ENCODE assay signal across 8 cellular contexts in the genomic region with DNA sequence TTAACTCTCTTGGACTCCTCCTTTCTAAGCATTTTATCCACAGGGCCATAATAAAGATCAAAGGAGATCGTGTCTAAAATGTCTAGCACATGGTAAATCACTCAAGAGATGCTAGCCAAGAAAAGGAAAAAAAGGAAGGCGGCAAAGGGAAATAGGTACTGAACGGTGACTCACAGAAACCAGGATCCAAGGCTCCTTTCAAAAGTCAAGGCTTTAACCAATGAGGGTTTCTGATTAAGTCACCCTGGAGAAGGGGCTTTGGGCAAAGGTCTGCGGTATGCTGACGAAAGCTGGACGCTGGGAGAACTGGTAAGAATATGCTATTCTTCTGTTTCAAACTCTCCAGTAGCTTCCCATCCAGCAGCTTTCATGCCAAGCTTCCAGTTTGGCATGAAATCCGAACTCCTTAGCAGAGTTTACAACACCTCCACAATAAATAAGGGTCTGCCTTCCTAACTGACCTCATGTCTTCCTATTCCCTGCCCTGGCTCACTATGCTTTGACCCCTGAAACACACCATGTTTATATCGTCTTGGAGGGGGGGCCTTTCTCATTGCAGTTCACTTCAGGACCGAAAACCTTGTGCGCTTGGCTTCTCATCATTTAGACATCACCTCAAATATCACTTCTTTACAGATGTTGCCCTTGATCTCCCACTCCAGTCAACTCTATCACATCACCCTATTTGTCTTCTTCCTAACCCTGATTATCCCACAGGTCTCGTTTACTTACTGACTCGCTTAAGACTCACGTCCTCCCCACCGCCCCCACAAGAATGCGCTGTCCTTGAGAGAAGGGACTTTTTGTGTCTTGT. TPM values are rescaled to one million over a fixed set of nuclear protein-coding genes. Genes with fewer than 3 reads are reported as not detected.
DNase-seq lines count a peak whose midpoint lies in the region; ATAC-seq and TF ChIP-seq lines count a peak whose summit lies in the region.

No MANE protein-coding gene starts in this region.

- H3F3A ChIP-seq in GM23248 (ENCODE audit: insufficient read depth) = peaks cover 31% of the 10 kb centered on the region
- no peaks in the 10 kb centered on the region for H3F3A ChIP-seq in PC-3 (ENCODE audit: low read length, unreplicated experiment)

- peak overlapping the region; percentile 79 for H3K9ac ChIP-seq in GM23248
- peak overlapping the region; percentile 91 for H3K9ac ChIP-seq in PC-3 (ENCODE audit: low read length)

- peak overlapping the region; percentile 82 for H3K4me3 ChIP-seq in GM23248
- H3K4me3 ChIP-seq in PC-3 (ENCODE audit: low read length) = peak overlapping the region; percentile 79
- peak overlapping the region; percentile 99 for H3K4me3 ChIP-seq in psoas muscle
- peak overlapping the region; percentile 43 to 49 for H3K4me3 ChIP-seq in aorta (ENCODE audit: low read length in 2 of 2)

- 5% methylated on average over 15 of the region's 15 CpGs for WGBS in GM23248 (ENCODE audit: low coverage in 1 of 2, low lambda C conversion rate in 2 of 2, missing lambda C conversion rate in 2 of 2), 2 experiments
- WGBS in psoas muscle, 3 donors = 16 to 19% (median 17%) methylated on average over 15 of the region's 15 CpGs
- WGBS in aorta, 2 donors = 16 to 27% methylated on average over 15 of the region's 15 CpGs

- TF ChIP-seq CTCF in C4-2B (conservative IDR thresholded peaks at IDR 0.05) (peak; percentile 17; the same call in 1 of the 2 replicates), PC-3 (conservative IDR thresholded peaks at IDR 0.05; ENCODE audit: low read depth, low read length) (no peak), psoas muscle (IDR thresholded peaks at IDR 0.05) (no peak)

- ATAC-seq in PC-3 (peak; percentile 69), psoas muscle (peak; percentile 21 to 46 (median 41)), aorta (ENCODE audit: low FRiP score) (peak; percentile 45)

- DNase-seq in GM23248 = peak; percentile 84
- DNase-seq in PC-3 = peak; percentile 94
- DNase-seq in activated gamma-delta T cell treated with anti-CD3 and anti-CD28 coated beads, Interleukin-2, amount 50 U/mL, for 16 hours (ENCODE audit: low read depth) = peak; percentile 60
- peak; percentile 40 for DNase-seq in globus pallidus (ENCODE audit: low spot score)
- no peak for DNase-seq in psoas muscle
- DNase-seq in aorta = peak in 1 of 2 donors; percentile 81
- no peak for DNase-seq in cortex of kidney (lab: John Stamatoyannopoulos, UW)

- H4K20me1 ChIP-seq in GM23248 (ENCODE audit: insufficient read depth) = peaks cover 8% of the 10 kb centered on the region
- peaks cover 47% of the 10 kb centered on the region for H4K20me1 ChIP-seq in PC-3 (ENCODE audit: low read length)

- H3K9me3 ChIP-seq in GM23248 (ENCODE audit: low read depth) (no peaks in the 10 kb centered on the region), PC-3 (ENCODE audit: low read length) (no peaks in the 10 kb centered on the region), psoas muscle (no peaks in the 10 kb centered on the region), aorta (ENCODE audit: control insufficient read depth, low read length) (no peaks in the 10 kb centered on the region)

- intact Hi-C loops in PC-3 (cut with micrococcal nuclease) (loop anchor here (2.0 kb wide), 1 partner anchor 48 kb away; the partner anchor contains the start of gene PABPC1L), psoas muscle (cut with DNase I) (no loop called here), aorta (cut with DNase I) (loop anchor here in 1 of 2 donors (5.0 kb wide), 1 partner anchor 72 kb away; the partner anchor contains the start of gene YWHAB)

- H3K4me2 ChIP-seq in GM23248 (ENCODE audit: unreplicated experiment) (peak overlapping the region; percentile 86), PC-3 (ENCODE audit: low read length) (peak overlapping the region; percentile 93)

- POLR2A ChIA-PET in PC-3 (lab: Charles Lee; ENCODE audit: unreplicated experiment) = interaction anchor here (0.6 to 0.9 kb wide), 3 partner anchors 48 to 314 kb away, joined by 3 to 8 read pairs (median 4); no protein-coding TSS in a partner anchor

- CTCF ChIA-PET in PC-3 (lab: Charles Lee) = interaction anchor here (0.5 to 2.0 kb wide), 3 partner anchors 11 to 92 kb away, joined by 3 to 4 read pairs (median 3); no protein-coding TSS in a partner anchor

- H3K9me2 ChIP-seq in GM23248 (ENCODE audit: insufficient read depth) (no peaks in the 10 kb centered on the region), PC-3 (replicated peaks; ENCODE audit: low read length) (no peaks in the 10 kb centered on the region)

- in situ Hi-C loops in GM23248 (cut with MboI) = no loop called here

- H3K79me2 ChIP-seq in GM23248 (ENCODE audit: insufficient read depth) (peaks cover 53% of the 10 kb centered on the region), PC-3 (ENCODE audit: low read length) (peaks cover 59% of the 10 kb centered on the region)

- H3K4me1 ChIP-seq in GM23248 (ENCODE audit: insufficient read depth) = peaks cover 24% of the 10 kb centered on the region
- H3K4me1 ChIP-seq in PC-3 (ENCODE audit: insufficient read depth, low read length) = peaks cover 47% of the 10 kb centered on the region
- peaks cover 12% of the 10 kb centered on the region for H3K4me1 ChIP-seq in psoas muscle
- H3K4me1 ChIP-seq in aorta (ENCODE audit: control insufficient read depth in 1 of 2, insufficient read depth in 2 of 2, low read length in 2 of 2) = no peaks in the 10 kb centered on the region

- H3K36me3 ChIP-seq in GM23248 (ENCODE audit: low read depth) (peaks cover 6% of the 10 kb centered on the region), PC-3 (ENCODE audit: low read depth, low read length) (peaks cover 36% of the 10 kb centered on the region), psoas muscle (ENCODE audit: insufficient read depth in 1 of 2, low read depth in 1 of 2) (peaks cover 9 to 30% of the 10 kb centered on the region in 2 donors), aorta (ENCODE audit: control insufficient read depth in 1 of 2, insufficient read depth in 2 of 2, low read length in 1 of 2) (peaks cover 0 to 1% of the 10 kb centered on the region in 2 donors)

- H3K27ac ChIP-seq in C4-2B = peak overlapping the region; percentile 86
- peak overlapping the region; percentile 61 for H3K27ac ChIP-seq in GM23248
- peak overlapping the region; percentile 89 for H3K27ac ChIP-seq in PC-3 (ENCODE audit: low read length)
- peak overlapping the region; percentile 86 for H3K27ac ChIP-seq in psoas muscle
- H3K27ac ChIP-seq in aorta (ENCODE audit: low read depth in 1 of 2, low read length in 2 of 2) = no peak overlapping the region

- peak overlapping the region; percentile 73 for H2AFZ ChIP-seq in GM23248
- H2AFZ ChIP-seq in PC-3 (ENCODE audit: low read length) = peak overlapping the region; percentile 60; the same call in 1 of the 2 replicates

- BruUV-seq in PC-3 (replicated peaks; lab: Mats Ljungman, UMichigan) = TSS peak; percentile 57

- H3K27me3 ChIP-seq in GM23248 (replicated peaks; ENCODE audit: insufficient read depth) (no peaks in the 10 kb centered on the region), PC-3 (ENCODE audit: low read length) (no peaks in the 10 kb centered on the region), psoas muscle (ENCODE audit: insufficient read depth in 3 of 3, low read length in 2 of 3) (no peaks in the 10 kb centered on the region), aorta (ENCODE audit: control insufficient read depth in 1 of 2, insufficient read depth in 2 of 2, low read length in 1 of 2) (no peaks in the 10 kb centered on the region)

RNA-seq across cellular contexts. Expression of gene TOMM34, which starts 0.9 kb away (rescaled TPM):
- 53.0 and 63.8 TPM in 2 replicates for total RNA-seq in GM23248 (2014; rRNA removed; shearing (Covaris generic))
- polyA plus RNA-seq in GM23248 (2016; fragmentation: Nextera tagmentation; extraction: Ambion mirVana) (63.4 and 69.9 TPM in 2 replicates), psoas muscle (10 to 100 TPM; 10.4 to 38.0 (median 17.6) TPM), aorta (1 to 10 TPM; 5.1 to 7.9 TPM)
- total RNA-seq in PC-3 (2014; rRNA removed) (103 and 120 TPM in 2 replicates), psoas muscle (10 to 100 TPM in 3 of 4 donors, 1 to 10 TPM in 1; 9.6 to 18.3 (median 14.5) TPM), aorta (10 to 100 TPM; 11.6 to 13.4 TPM)

RNA-seq across cellular contexts. Expression of gene STK4, which starts 7.0 kb away (rescaled TPM):
- 21.9 and 30.4 TPM in 2 replicates for total RNA-seq in GM23248 (2014; rRNA removed; shearing (Covaris generic))
- polyA plus RNA-seq in GM23248 (2016; fragmentation: Nextera tagmentation; extraction: Ambion mirVana) (33.4 and 35.1 TPM in 2 replicates), psoas muscle (1 to 10 TPM; 2.4 to 5.6 (median 4.0) TPM), aorta (1 to 10 TPM; 5.4 to 9.8 TPM)
- total RNA-seq in PC-3 (2014; rRNA removed) (18.6 and 20.6 TPM in 2 replicates), psoas muscle (1 to 10 TPM; 5.1 to 8.6 (median 7.3) TPM), aorta (10 to 100 TPM; 40.1 to 41.0 TPM)

RNA-seq across cellular contexts. Expression of gene PABPC1L, which starts 49.4 kb away (rescaled TPM):
- total RNA-seq in GM23248 (2014; rRNA removed; shearing (Covaris generic)) = 5.9 and 33.5 TPM in 2 replicates
- 7.8 and 10.4 TPM in 2 replicates for polyA plus RNA-seq in GM23248 (2016; fragmentation: Nextera tagmentation; extraction: Ambion mirVana)
- 32.0 and 40.7 TPM in 2 replicates for total RNA-seq in PC-3 (2014; rRNA removed)
- 1 to 10 TPM; 1.5 to 2.8 (median 2.1) TPM for total RNA-seq in psoas muscle
- 1 to 10 TPM; 1.0 to 2.4 (median 1.8) TPM for polyA plus RNA-seq in psoas muscle
- 10 to 100 TPM; 21.6 to 27.2 TPM for total RNA-seq in aorta
- polyA plus RNA-seq in aorta = 10 to 100 TPM in 1 of 2 donors, 1 to 10 TPM in 1; 1.4 to 77.2 TPM

Comparison
In these comparisons a context has a peak if more than half of its experiments do, and no peak if none do; other contexts are left out.
1. H3K27ac ChIP-seq: peak in C4-2B (single experiment), GM23248 (single experiment), PC-3 (single experiment) and psoas muscle (single experiment); none in aorta (0 of 2).
2. DNase-seq: peak in GM23248 (single experiment), PC-3 (single experiment), activated gamma-delta T cell treated with anti-CD3 and anti-CD28 coated beads, Interleukin-2, amount 50 U/mL, for 16 hours (single experiment) and globus pallidus (single experiment); none in psoas muscle (0 of 2) and cortex of kidney (single experiment).
3. H3K4me3 ChIP-seq: peak in every context shown above with its lines; median percentile 99 in psoas muscle; 82 in GM23248; 79 in PC-3; 46 in aorta.
4. Peak in every context shown above with its lines, with median percentiles within 50 percentile points of each other: ATAC-seq.